In genomic region chr7:2290877-2291276, GRCh38 we compare ENCODE assay signal across 1 cellular context.
TF ChIP-seq lines count a peak whose summit lies in the region.

No MANE protein-coding gene starts in this region.

TF ChIP-seq in WTC11, 78 proteins besides CTCF, POLR2A, EP300 and RAD21 (continued from another document):
- TF ChIP-seq, protein P1, sequence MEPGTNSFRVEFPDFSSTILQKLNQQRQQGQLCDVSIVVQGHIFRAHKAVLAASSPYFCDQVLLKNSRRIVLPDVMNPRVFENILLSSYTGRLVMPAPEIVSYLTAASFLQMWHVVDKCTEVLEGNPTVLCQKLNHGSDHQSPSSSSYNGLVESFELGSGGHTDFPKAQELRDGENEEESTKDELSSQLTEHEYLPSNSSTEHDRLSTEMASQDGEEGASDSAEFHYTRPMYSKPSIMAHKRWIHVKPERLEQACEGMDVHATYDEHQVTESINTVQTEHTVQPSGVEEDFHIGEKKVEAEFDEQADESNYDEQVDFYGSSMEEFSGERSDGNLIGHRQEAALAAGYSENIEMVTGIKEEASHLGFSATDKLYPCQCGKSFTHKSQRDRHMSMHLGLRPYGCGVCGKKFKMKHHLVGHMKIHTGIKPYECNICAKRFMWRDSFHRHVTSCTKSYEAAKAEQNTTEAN (CRISPR knock-in tag; IDR thresholded peaks at IDR 0.05), result no peak
- TF ChIP-seq USF1 (CRISPR knock-in tag; IDR thresholded peaks at IDR 0.05), result no peak
- TF ChIP-seq, protein P2, sequence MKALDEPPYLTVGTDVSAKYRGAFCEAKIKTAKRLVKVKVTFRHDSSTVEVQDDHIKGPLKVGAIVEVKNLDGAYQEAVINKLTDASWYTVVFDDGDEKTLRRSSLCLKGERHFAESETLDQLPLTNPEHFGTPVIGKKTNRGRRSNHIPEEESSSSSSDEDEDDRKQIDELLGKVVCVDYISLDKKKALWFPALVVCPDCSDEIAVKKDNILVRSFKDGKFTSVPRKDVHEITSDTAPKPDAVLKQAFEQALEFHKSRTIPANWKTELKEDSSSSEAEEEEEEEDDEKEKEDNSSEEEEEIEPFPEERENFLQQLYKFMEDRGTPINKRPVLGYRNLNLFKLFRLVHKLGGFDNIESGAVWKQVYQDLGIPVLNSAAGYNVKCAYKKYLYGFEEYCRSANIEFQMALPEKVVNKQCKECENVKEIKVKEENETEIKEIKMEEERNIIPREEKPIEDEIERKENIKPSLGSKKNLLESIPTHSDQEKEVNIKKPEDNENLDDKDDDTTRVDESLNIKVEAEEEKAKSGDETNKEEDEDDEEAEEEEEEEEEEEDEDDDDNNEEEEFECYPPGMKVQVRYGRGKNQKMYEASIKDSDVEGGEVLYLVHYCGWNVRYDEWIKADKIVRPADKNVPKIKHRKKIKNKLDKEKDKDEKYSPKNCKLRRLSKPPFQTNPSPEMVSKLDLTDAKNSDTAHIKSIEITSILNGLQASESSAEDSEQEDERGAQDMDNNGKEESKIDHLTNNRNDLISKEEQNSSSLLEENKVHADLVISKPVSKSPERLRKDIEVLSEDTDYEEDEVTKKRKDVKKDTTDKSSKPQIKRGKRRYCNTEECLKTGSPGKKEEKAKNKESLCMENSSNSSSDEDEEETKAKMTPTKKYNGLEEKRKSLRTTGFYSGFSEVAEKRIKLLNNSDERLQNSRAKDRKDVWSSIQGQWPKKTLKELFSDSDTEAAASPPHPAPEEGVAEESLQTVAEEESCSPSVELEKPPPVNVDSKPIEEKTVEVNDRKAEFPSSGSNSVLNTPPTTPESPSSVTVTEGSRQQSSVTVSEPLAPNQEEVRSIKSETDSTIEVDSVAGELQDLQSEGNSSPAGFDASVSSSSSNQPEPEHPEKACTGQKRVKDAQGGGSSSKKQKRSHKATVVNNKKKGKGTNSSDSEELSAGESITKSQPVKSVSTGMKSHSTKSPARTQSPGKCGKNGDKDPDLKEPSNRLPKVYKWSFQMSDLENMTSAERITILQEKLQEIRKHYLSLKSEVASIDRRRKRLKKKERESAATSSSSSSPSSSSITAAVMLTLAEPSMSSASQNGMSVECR (CRISPR knock-in tag; IDR thresholded peaks at IDR 0.05; ENCODE audit: borderline replicate concordance), result no peak
- TF ChIP-seq ZNF281 (CRISPR knock-in tag; IDR thresholded peaks at IDR 0.05), result no peak
- no peak for TF ChIP-seq NR1H2 (CRISPR knock-in tag; IDR thresholded peaks at IDR 0.05)
